Comparison of ENCODE assay signal across 8 cellular contexts in the genomic region with DNA sequence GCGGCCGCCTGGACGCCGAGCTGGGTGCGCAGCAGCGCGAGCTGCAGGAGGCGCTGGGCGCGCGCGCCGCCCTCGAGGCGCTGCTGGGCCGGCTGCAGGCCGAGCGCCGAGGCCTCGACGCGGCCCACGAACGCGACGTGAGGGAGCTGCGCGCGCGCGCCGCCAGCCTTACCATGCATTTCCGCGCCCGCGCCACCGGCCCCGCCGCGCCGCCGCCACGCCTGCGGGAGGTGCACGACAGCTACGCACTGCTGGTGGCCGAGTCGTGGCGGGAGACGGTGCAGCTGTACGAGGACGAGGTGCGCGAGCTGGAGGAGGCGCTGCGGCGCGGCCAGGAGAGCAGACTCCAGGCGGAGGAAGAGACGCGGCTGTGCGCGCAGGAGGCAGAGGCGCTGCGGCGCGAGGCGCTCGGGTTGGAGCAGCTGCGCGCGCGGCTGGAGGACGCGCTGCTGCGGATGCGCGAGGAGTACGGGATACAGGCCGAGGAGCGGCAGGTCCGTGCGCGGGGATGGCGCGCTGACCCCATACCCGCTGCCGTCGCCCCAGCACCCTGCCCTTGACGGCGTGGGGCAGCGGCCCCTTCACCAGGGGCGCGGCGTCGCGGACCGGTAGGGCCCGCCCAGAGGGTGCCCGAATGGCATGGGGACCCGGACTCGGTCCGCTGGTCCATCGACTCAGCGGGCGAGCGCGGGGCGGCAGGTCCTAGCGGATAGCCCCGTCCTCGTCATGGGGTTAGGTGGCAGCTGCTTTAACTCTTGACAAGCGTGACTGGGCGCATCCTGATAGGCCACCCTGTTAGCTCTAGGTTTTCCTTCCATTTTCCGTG. TPM values are rescaled to one million over a fixed set of nuclear protein-coding genes. Genes with fewer than 3 reads are reported as not detected.
A peak's percentile ranks its signal among the peaks of the same experiment; 100 is the strongest.
DNase-seq lines count a peak whose midpoint lies in the region; ATAC-seq and TF ChIP-seq lines count a peak whose summit lies in the region.

No MANE protein-coding gene starts in this region.

- no peaks in the 10 kb centered on the region for H3K36me3 ChIP-seq in ascending aorta

- H3K9me3 ChIP-seq in ascending aorta: no peaks in the 10 kb centered on the region
- H3K9me3 ChIP-seq in iPS-18c (ENCODE audit: control insufficient read depth, insufficient read depth, low read length): no peaks in the 10 kb centered on the region

- peak overlapping the region; percentile 76 for H3K4me3 ChIP-seq in ascending aorta
- H3K4me3 ChIP-seq in iPS-18c (ENCODE audit: insufficient read depth, low read depth, low read length): peak overlapping the region; percentile 47

- peak in 1 of 3 experiments; percentile 8 for TF ChIP-seq CTCF in ascending aorta (IDR thresholded peaks at IDR 0.05)

- DNase-seq in Right ventricle myocardium inferior (ENCODE audit: missing footprints) (no peak), cardiac septum (ENCODE audit: low spot score) (no peak), NCI-H82 (lab: John Stamatoyannopoulos, UW) (peak; percentile 78), ascending aorta (ENCODE audit: low spot score in 2 of 2) (peak in 1 of 2 donors; percentile 81), sciatic nerve (ENCODE audit: low spot score) (no peak), HuH-7 (ENCODE audit: low spot score) (no peak)

- ATAC-seq in Right ventricle myocardium inferior (peak; percentile 21), HG02943 (IDR thresholded peaks at IDR 0.05; ENCODE audit: low read depth, unreplicated experiment) (peak; percentile 49), sciatic nerve (peak; percentile 27)

- peak overlapping the region; percentile 89 to 95 for H3K27ac ChIP-seq in ascending aorta

- H3K4me1 ChIP-seq in ascending aorta: peaks cover 14 to 35% of the 10 kb centered on the region in 2 donors

- intact Hi-C loops in Right ventricle myocardium inferior (cut with DNase I) (loop anchor here (2.0 to 10.0 kb wide), 2 partner anchors 37 to 629 kb away; partner anchors contain the start of gene LYSMD4), cardiac septum (cut with DNase I) (loop anchor here (1.0 to 10.0 kb wide), 2 partner anchors 64 to 629 kb away; partner anchors contain the start of gene LYSMD4), ascending aorta (cut with DNase I) (loop anchor here (1.0 to 10.0 kb wide), 4 partner anchors 20 to 629 kb away; partner anchors contain the start of gene LYSMD4), sciatic nerve (cut with DNase I) (loop anchor here (5.0 kb wide), 2 partner anchors 107 to 1277 kb away; no protein-coding TSS in a partner anchor)

- no peaks in the 10 kb centered on the region for H3K27me3 ChIP-seq in ascending aorta

RNA-seq across cellular contexts. Expression of gene SYNM, which starts 0.8 kb away (rescaled TPM):
- total RNA-seq in Right ventricle myocardium inferior (311 TPM), cardiac septum (395 TPM), ascending aorta (37.7 TPM), sciatic nerve (33.7 TPM)
